Comparison of ENCODE assay signal across 16 cellular contexts in the genomic region with DNA sequence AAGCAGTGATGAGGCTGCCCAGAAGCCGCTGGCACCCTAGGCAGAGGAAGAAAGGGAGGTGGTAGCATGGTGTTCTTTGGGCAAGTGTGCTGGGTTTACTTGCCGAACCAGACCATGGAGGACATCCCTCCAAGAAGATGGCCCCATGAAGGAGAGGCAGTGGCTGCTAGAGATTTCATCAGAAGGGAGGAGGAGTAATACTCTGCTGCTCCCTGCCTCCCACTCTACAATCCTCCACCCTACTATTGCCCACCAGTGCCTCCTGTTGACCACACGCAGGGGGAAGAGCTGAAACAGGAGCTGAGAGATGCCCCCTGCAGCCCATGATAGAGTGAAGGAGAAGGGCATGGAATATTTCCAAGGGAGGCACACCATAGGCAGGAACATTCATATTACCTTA. TPM values are rescaled to one million over a fixed set of nuclear protein-coding genes. Genes with fewer than 3 reads are reported as not detected.
DNase-seq lines count a peak whose midpoint lies in the region; ATAC-seq and TF ChIP-seq lines count a peak whose summit lies in the region.
"Had no signal": no experiment of that assay in that cellular context is flagged by ENCODE, and none has a peak within 500 bp of the region (broad histone marks: within the 10 kb centered on the region; RNA-seq: fewer than 3 reads in every experiment).

No MANE protein-coding gene starts in this region.

- no peaks in the 10 kb centered on the region for H3K79me1 ChIP-seq in mesendoderm (ENCODE audit: low read length)

- DNase-seq in AG10803 (ENCODE audit: low read depth), result no peak
- DNase-seq in brain microvascular endothelial cell, result no peak
- peak; percentile 69 for DNase-seq in mesendoderm
- DNase-seq in left lobe of liver (ENCODE audit: low spot score), result no peak
- DNase-seq in NCI-H2227 (lab: John Stamatoyannopoulos, UW; ENCODE audit: unreplicated experiment), result no peak
- no peak for DNase-seq in activated naive CD4-positive, alpha-beta T cell treated with anti-CD3 and anti-CD28 coated beads, Interleukin-2, amount 50 U/mL, for 16 hours
- DNase-seq: activated CD4-positive, alpha-beta T cell treated with anti-CD3 and anti-CD28 coated beads, Interleukin-2, amount 10 ng/mL, durations not matched to agents 24 days and 14 days; activated naive CD4-positive, alpha-beta T cell; esophagus squamous epithelium; heart left ventricle; NCI-H2171 treated with DMSO at 0.1 percent for 48 hours; SHP77; T-helper 9 cell had no signal

- H3K27ac ChIP-seq in brain microvascular endothelial cell (no peak overlapping the region), mesendoderm (ENCODE audit: low read depth, low read length) (no peak overlapping the region)
- H3K27ac ChIP-seq: esophagus squamous epithelium, heart left ventricle, right atrium auricular region had no signal

- H3K4ac ChIP-seq in mesendoderm (ENCODE audit: low read depth, low read length), result no peak overlapping the region

- no peak overlapping the region for H2BK15ac ChIP-seq in mesendoderm (replicated peaks; ENCODE audit: low read depth)

- no peak overlapping the region for H4K8ac ChIP-seq in mesendoderm (ENCODE audit: low read depth, low read length)

- no peak overlapping the region for H4K5ac ChIP-seq in mesendoderm (ENCODE audit: low read length)

- no peak overlapping the region for H3K9ac ChIP-seq in mesendoderm (ENCODE audit: low read length)

- no peak overlapping the region for H3K18ac ChIP-seq in mesendoderm (ENCODE audit: low read length)

- in situ Hi-C loops in brain microvascular endothelial cell (cut with HindIII; ENCODE audit: low pct_ligation_motif_present, low sequenced_read_pairs), result no loop called here

- H2AK5ac ChIP-seq in mesendoderm (ENCODE audit: low read length), result no peak overlapping the region

- no peak overlapping the region for H2BK120ac ChIP-seq in mesendoderm (ENCODE audit: low read depth, low read length)

- WGBS in mesendoderm (ENCODE audit: extremely low coverage, insufficient coverage, low lambda C conversion rate), result no CpG with 5 or more reads among the region's 3 CpGs

- no peak overlapping the region for H3K23ac ChIP-seq in mesendoderm (ENCODE audit: low read length)

- no peak overlapping the region for H3K4me3 ChIP-seq in AG10803 (ENCODE audit: low read length)
- H3K4me3 ChIP-seq in brain microvascular endothelial cell (ENCODE audit: low read depth, low read length), result no peak overlapping the region
- no peak overlapping the region for H3K4me3 ChIP-seq in mesendoderm (ENCODE audit: low read length)
- H3K4me3 ChIP-seq: esophagus squamous epithelium, heart left ventricle, right atrium auricular region had no signal

- H3K27me3 ChIP-seq in brain microvascular endothelial cell (replicated peaks) (no peaks in the 10 kb centered on the region), mesendoderm (ENCODE audit: insufficient read depth, low read length, poor library complexity) (no peaks in the 10 kb centered on the region)
- H3K27me3 ChIP-seq: esophagus squamous epithelium, heart left ventricle, right atrium auricular region had no signal

- peak; percentile 17; the same call in 1 of the 2 replicates for TF ChIP-seq RAD21 in Ishikawa (IDR thresholded peaks at IDR 0.05; ENCODE audit: low read depth)

- H3K4me1 ChIP-seq in mesendoderm (ENCODE audit: control insufficient read depth, low read depth, low read length), result no peaks in the 10 kb centered on the region
- H3K4me1 ChIP-seq: heart left ventricle, right atrium auricular region had no signal

- no peak overlapping the region for H2BK5ac ChIP-seq in mesendoderm (ENCODE audit: low read length)

- H3K36me3 ChIP-seq in brain microvascular endothelial cell (replicated peaks) (no peaks in the 10 kb centered on the region), mesendoderm (ENCODE audit: control insufficient read depth, insufficient read depth, low read length) (no peaks in the 10 kb centered on the region)
- H3K36me3 ChIP-seq: esophagus squamous epithelium, heart left ventricle, right atrium auricular region had no signal

- no peak for TF ChIP-seq EP300 in Ishikawa (IDR thresholded peaks at IDR 0.05; ENCODE audit: borderline replicate concordance)

- no peak overlapping the region for H3K4me2 ChIP-seq in mesendoderm (ENCODE audit: low read length)

- H3K79me2 ChIP-seq in mesendoderm (ENCODE audit: control insufficient read depth, insufficient read depth, low read length), result no peaks in the 10 kb centered on the region

- 0 out of 2 replicates have a peak, but pooled peaks have one; percentile 10 for TF ChIP-seq CTCF in AG10803 (conservative IDR thresholded peaks at IDR 0.05; ENCODE audit: low read length)
- TF ChIP-seq CTCF in brain microvascular endothelial cell (IDR thresholded peaks at IDR 0.05; ENCODE audit: low read depth, low read length, missing control alignments), result peak; percentile 43

- ATAC-seq in HG02970 (IDR thresholded peaks at IDR 0.05; ENCODE audit: low FRiP score, unreplicated experiment) (no peak), left lobe of liver (no peak)
- ATAC-seq: heart left ventricle had no signal

- H3K56ac ChIP-seq in mesendoderm (ENCODE audit: low read length), result no peak overlapping the region

TF ChIP-seq in Ishikawa, 13 proteins besides CTCF, POLR2A, EP300 and RAD21:
- TF ChIP-seq CEBPB (IDR thresholded peaks at IDR 0.05) (no peak), TEAD4 (IDR thresholded peaks at IDR 0.05) (no peak), EGR1 (IDR thresholded peaks at IDR 0.05) (no peak), TCF12 (IDR thresholded peaks at IDR 0.05; ENCODE audit: low read depth) (no peak), CREB1 (IDR thresholded peaks at IDR 0.05; ENCODE audit: low read depth) (no peak), ZBTB7A (IDR thresholded peaks at IDR 0.05; ENCODE audit: low read depth) (no peak), TAF1 (IDR thresholded peaks at IDR 0.05; ENCODE audit: low read depth) (no peak), FOXM1 (IDR thresholded peaks at IDR 0.05; ENCODE audit: borderline replicate concordance, low read depth) (no peak), NFIC (IDR thresholded peaks at IDR 0.05) (no peak), YY1 (IDR thresholded peaks at IDR 0.05; ENCODE audit: low read depth) (no peak)
- TF ChIP-seq, protein P1, sequence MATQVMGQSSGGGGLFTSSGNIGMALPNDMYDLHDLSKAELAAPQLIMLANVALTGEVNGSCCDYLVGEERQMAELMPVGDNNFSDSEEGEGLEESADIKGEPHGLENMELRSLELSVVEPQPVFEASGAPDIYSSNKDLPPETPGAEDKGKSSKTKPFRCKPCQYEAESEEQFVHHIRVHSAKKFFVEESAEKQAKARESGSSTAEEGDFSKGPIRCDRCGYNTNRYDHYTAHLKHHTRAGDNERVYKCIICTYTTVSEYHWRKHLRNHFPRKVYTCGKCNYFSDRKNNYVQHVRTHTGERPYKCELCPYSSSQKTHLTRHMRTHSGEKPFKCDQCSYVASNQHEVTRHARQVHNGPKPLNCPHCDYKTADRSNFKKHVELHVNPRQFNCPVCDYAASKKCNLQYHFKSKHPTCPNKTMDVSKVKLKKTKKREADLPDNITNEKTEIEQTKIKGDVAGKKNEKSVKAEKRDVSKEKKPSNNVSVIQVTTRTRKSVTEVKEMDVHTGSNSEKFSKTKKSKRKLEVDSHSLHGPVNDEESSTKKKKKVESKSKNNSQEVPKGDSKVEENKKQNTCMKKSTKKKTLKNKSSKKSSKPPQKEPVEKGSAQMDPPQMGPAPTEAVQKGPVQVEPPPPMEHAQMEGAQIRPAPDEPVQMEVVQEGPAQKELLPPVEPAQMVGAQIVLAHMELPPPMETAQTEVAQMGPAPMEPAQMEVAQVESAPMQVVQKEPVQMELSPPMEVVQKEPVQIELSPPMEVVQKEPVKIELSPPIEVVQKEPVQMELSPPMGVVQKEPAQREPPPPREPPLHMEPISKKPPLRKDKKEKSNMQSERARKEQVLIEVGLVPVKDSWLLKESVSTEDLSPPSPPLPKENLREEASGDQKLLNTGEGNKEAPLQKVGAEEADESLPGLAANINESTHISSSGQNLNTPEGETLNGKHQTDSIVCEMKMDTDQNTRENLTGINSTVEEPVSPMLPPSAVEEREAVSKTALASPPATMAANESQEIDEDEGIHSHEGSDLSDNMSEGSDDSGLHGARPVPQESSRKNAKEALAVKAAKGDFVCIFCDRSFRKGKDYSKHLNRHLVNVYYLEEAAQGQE (IDR thresholded peaks at IDR 0.05; ENCODE audit: low read depth), result no peak
- TF ChIP-seq, protein P2, sequence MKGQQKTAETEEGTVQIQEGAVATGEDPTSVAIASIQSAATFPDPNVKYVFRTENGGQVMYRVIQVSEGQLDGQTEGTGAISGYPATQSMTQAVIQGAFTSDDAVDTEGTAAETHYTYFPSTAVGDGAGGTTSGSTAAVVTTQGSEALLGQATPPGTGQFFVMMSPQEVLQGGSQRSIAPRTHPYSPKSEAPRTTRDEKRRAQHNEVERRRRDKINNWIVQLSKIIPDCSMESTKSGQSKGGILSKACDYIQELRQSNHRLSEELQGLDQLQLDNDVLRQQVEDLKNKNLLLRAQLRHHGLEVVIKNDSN (IDR thresholded peaks at IDR 0.05), result no peak
- TF ChIP-seq, protein P3, sequence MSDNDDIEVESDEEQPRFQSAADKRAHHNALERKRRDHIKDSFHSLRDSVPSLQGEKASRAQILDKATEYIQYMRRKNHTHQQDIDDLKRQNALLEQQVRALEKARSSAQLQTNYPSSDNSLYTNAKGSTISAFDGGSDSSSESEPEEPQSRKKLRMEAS (IDR thresholded peaks at IDR 0.05), result no peak

RNA-seq across cellular contexts. Expression of a gene that starts 51.0 kb away (rescaled TPM):
- polyA plus RNA-seq in mesendoderm (2013, experiment 1 of 2), result 3.9 TPM
- 4.1 TPM for polyA plus RNA-seq in mesendoderm (2013, experiment 2 of 2)
- total RNA-seq in left lobe of liver, result 10.2 TPM
